In genomic region chr1:240465531-240465940, GRCh38 we compare ENCODE assay signal across 2 cellular contexts.
A peak's percentile ranks its signal among the peaks of the same experiment; 100 is the strongest.
TF ChIP-seq lines count a peak whose summit lies in the region.

No MANE protein-coding gene starts in this region.

TF ChIP-seq in GM23338, 12 proteins besides CTCF, POLR2A, EP300 and RAD21 (continued from another document):
- TF ChIP-seq ZNF462 (CRISPR knock-in tag; IDR thresholded peaks at IDR 0.05) (no peak), NANOG (IDR thresholded peaks at IDR 0.05; ENCODE audit: borderline replicate concordance) (no peak)

TF ChIP-seq in SK-N-SH, 30 proteins besides CTCF, POLR2A, EP300 and RAD21 (continued from another document):
- TF ChIP-seq, protein P1, sequence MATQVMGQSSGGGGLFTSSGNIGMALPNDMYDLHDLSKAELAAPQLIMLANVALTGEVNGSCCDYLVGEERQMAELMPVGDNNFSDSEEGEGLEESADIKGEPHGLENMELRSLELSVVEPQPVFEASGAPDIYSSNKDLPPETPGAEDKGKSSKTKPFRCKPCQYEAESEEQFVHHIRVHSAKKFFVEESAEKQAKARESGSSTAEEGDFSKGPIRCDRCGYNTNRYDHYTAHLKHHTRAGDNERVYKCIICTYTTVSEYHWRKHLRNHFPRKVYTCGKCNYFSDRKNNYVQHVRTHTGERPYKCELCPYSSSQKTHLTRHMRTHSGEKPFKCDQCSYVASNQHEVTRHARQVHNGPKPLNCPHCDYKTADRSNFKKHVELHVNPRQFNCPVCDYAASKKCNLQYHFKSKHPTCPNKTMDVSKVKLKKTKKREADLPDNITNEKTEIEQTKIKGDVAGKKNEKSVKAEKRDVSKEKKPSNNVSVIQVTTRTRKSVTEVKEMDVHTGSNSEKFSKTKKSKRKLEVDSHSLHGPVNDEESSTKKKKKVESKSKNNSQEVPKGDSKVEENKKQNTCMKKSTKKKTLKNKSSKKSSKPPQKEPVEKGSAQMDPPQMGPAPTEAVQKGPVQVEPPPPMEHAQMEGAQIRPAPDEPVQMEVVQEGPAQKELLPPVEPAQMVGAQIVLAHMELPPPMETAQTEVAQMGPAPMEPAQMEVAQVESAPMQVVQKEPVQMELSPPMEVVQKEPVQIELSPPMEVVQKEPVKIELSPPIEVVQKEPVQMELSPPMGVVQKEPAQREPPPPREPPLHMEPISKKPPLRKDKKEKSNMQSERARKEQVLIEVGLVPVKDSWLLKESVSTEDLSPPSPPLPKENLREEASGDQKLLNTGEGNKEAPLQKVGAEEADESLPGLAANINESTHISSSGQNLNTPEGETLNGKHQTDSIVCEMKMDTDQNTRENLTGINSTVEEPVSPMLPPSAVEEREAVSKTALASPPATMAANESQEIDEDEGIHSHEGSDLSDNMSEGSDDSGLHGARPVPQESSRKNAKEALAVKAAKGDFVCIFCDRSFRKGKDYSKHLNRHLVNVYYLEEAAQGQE (IDR thresholded peaks at IDR 0.05; ENCODE audit: low read depth, low read length) = 0 out of 2 replicates have a peak, but pooled peaks have one; percentile 16
- TF ChIP-seq JUND (IDR thresholded peaks at IDR 0.05) (no peak), FOSL2 (IDR thresholded peaks at IDR 0.05; ENCODE audit: borderline replicate concordance, low read depth) (no peak), CHD2 (IDR thresholded peaks at IDR 0.05; ENCODE audit: low read length, partially characterized antibody) (peak; percentile 33), RCOR1 (IDR thresholded peaks at IDR 0.05; ENCODE audit: low read length) (peak; percentile 88; the same call in 1 of the 2 replicates), NFIC (IDR thresholded peaks at IDR 0.05; ENCODE audit: borderline replicate concordance) (0 out of 2 replicates have a peak, but pooled peaks have one; percentile 22), MEF2A (IDR thresholded peaks at IDR 0.05; ENCODE audit: borderline replicate concordance, low read depth) (no peak), FOXM1 (IDR thresholded peaks at IDR 0.05; ENCODE audit: low read depth) (no peak), SIN3A (IDR thresholded peaks at IDR 0.05; ENCODE audit: borderline replicate concordance, low read depth, low read length) (0 out of 2 replicates have a peak, but pooled peaks have one; percentile 21), TCF12 (IDR thresholded peaks at IDR 0.05) (peak; percentile 70), POLR2AphosphoS5 (IDR thresholded peaks at IDR 0.05; ENCODE audit: low read depth, low read length) (peak; percentile 67; the same call in 1 of the 2 replicates), FOXJ3 (CRISPR knock-in tag; IDR thresholded peaks at IDR 0.05) (peak; percentile 74), MXI1 (IDR thresholded peaks at IDR 0.05; ENCODE audit: low read depth, low read length) (peak; percentile 43; the same call in 1 of the 2 replicates), PBX3 (IDR thresholded peaks at IDR 0.05) (peak; percentile 86)
- TF ChIP-seq, protein P2, sequence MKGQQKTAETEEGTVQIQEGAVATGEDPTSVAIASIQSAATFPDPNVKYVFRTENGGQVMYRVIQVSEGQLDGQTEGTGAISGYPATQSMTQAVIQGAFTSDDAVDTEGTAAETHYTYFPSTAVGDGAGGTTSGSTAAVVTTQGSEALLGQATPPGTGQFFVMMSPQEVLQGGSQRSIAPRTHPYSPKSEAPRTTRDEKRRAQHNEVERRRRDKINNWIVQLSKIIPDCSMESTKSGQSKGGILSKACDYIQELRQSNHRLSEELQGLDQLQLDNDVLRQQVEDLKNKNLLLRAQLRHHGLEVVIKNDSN (IDR thresholded peaks at IDR 0.05; ENCODE audit: borderline replicate concordance, low read depth) = no peak
